ENCODE assay signal across 2 cellular contexts in genomic region chr3:88150771-88151170, GRCh38.
TF ChIP-seq lines count a peak whose summit lies in the region.

No MANE protein-coding gene starts in this region.

TF ChIP-seq in SK-N-SH, 30 proteins besides CTCF, POLR2A, EP300 and RAD21 (continued from another document):
- TF ChIP-seq, protein P1, sequence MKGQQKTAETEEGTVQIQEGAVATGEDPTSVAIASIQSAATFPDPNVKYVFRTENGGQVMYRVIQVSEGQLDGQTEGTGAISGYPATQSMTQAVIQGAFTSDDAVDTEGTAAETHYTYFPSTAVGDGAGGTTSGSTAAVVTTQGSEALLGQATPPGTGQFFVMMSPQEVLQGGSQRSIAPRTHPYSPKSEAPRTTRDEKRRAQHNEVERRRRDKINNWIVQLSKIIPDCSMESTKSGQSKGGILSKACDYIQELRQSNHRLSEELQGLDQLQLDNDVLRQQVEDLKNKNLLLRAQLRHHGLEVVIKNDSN (IDR thresholded peaks at IDR 0.05; ENCODE audit: borderline replicate concordance, low read depth) = no peak
- TF ChIP-seq ZBTB33 (IDR thresholded peaks at IDR 0.05; ENCODE audit: borderline replicate concordance, low read depth) (no peak), JUND (IDR thresholded peaks at IDR 0.05) (no peak), CHD2 (IDR thresholded peaks at IDR 0.05; ENCODE audit: low read length, partially characterized antibody) (no peak), MXI1 (IDR thresholded peaks at IDR 0.05; ENCODE audit: low read depth, low read length) (no peak), SMC3 (IDR thresholded peaks at IDR 0.05; ENCODE audit: low read depth, low read length) (no peak), YY1 (IDR thresholded peaks at IDR 0.05; ENCODE audit: low read depth) (no peak), TAF1 (IDR thresholded peaks at IDR 0.05; ENCODE audit: borderline replicate concordance, low read depth, low read length) (no peak), EZH2phosphoT487 (IDR thresholded peaks at IDR 0.05; ENCODE audit: borderline replicate concordance, low read depth) (no peak), ELF1 (IDR thresholded peaks at IDR 0.05) (no peak)
- TF ChIP-seq, protein P2, sequence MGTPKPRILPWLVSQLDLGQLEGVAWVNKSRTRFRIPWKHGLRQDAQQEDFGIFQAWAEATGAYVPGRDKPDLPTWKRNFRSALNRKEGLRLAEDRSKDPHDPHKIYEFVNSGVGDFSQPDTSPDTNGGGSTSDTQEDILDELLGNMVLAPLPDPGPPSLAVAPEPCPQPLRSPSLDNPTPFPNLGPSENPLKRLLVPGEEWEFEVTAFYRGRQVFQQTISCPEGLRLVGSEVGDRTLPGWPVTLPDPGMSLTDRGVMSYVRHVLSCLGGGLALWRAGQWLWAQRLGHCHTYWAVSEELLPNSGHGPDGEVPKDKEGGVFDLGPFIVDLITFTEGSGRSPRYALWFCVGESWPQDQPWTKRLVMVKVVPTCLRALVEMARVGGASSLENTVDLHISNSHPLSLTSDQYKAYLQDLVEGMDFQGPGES (IDR thresholded peaks at IDR 0.05; ENCODE audit: low read depth, low read length) = no peak

TF ChIP-seq in SK-N-SH treated with all-trans-retinoic acid at 6 μM for 48 hours, 23 proteins besides CTCF, POLR2A, EP300 and RAD21 (continued from another document):
- TF ChIP-seq CREB5 (CRISPR knock-in tag; IDR thresholded peaks at IDR 0.05; ENCODE audit: low read depth) (no peak), SNAI2 (CRISPR knock-in tag; IDR thresholded peaks at IDR 0.05) (no peak), ZNF8 (CRISPR knock-in tag; IDR thresholded peaks at IDR 0.05) (no peak), ARNTL (CRISPR knock-in tag; IDR thresholded peaks at IDR 0.05; ENCODE audit: borderline replicate concordance, low read depth) (no peak), BACH2 (CRISPR knock-in tag; IDR thresholded peaks at IDR 0.05; ENCODE audit: borderline replicate concordance) (no peak), TCF4 (CRISPR knock-in tag; IDR thresholded peaks at IDR 0.05; ENCODE audit: borderline replicate concordance) (no peak), ZC3H10 (CRISPR knock-in tag; IDR thresholded peaks at IDR 0.05) (no peak), TSHZ2 (CRISPR knock-in tag; IDR thresholded peaks at IDR 0.05) (no peak), ZNF70 (CRISPR knock-in tag; IDR thresholded peaks at IDR 0.05) (no peak)
